21 cellular contexts compared by ENCODE assay signal in the genomic region with DNA sequence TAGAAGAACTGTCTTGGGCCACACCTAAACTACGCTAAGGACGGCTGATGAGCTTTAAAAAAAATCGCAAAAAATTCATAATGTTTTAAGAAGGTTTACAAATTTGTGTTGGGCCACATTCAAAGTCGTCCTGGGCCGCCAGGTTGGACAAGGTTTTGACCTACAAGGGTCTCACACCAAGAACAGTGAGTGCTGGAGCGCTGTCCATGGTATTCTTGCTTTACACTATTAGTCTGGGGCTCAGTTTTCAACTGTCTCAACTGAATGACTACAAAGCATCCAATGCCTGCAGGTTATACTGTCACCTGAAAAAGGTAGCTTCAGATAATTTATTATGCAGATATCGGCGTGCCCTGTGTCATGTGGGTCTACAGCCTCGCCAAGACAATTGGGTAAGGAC. TPM values are rescaled to one million over a fixed set of nuclear protein-coding genes. Genes with fewer than 3 reads are reported as not detected.
A peak's percentile ranks its signal among the peaks of the same experiment; 100 is the strongest.
DNase-seq lines count a peak whose midpoint lies in the region; ATAC-seq and TF ChIP-seq lines count a peak whose summit lies in the region.
"Had no signal": no experiment of that assay in that cellular context is flagged by ENCODE, and none has a peak within 500 bp of the region (broad histone marks: within the 10 kb centered on the region; RNA-seq: fewer than 3 reads in every experiment).

No MANE protein-coding gene starts in this region.

- H3K36me3 ChIP-seq in brain microvascular endothelial cell (replicated peaks) (no peaks in the 10 kb centered on the region), liver (ENCODE audit: control insufficient read depth in 4 of 4, insufficient read depth in 3 of 4, low read depth in 1 of 4, low read length in 3 of 4) (no peaks in the 10 kb centered on the region)
- H3K36me3 ChIP-seq: adrenal gland had no signal

- DNase-seq in AG04450 (ENCODE audit: low read depth, low spot score): peak; percentile 1
- peak; percentile 21 for DNase-seq in NB4 (ENCODE audit: low read depth)
- peak; percentile 14 for DNase-seq in brain microvascular endothelial cell
- DNase-seq in NCI-H128 (lab: John Stamatoyannopoulos, UW; ENCODE audit: unreplicated experiment): no peak
- no peak for DNase-seq in CD4-positive, alpha-beta T cell
- DNase-seq: activated CD4-positive, alpha-beta T cell treated with anti-CD3 and anti-CD28 coated beads for 48 hours; activated T-cell treated with anti-CD3 and anti-CD28 coated beads, Interleukin-2, amount 50 U/mL, for 24 hours; adrenal gland; mesenchymal stem cell; NCI-H1694; NCI-H2171 treated with DMSO at 0.1 percent for 48 hours; NCI-H524; stimulated activated naive B cell treated with anti-CD40 and anti-IgM and Interleukin-4, amounts not matched to agents 10 μg/mL and 1 μg/mL and 100 μg/mL, for 72 hours; T-helper 17 cell had no signal

- H3K27ac Mint-ChIP-seq in CD4-positive, alpha-beta T cell: no peak overlapping the region
- H3K27ac Mint-ChIP-seq: activated T-cell treated with anti-CD3 and anti-CD28 coated beads, Interleukin-2, amount 50 U/mL, for 24 hours; stimulated activated naive B cell treated with anti-CD40 and anti-IgM and Interleukin-4, amounts not matched to agents 10 μg/mL and 1 μg/mL and 100 μg/mL, for 72 hours; T-helper 17 cell had no signal

- H3K4me3 Mint-ChIP-seq in CD4-positive, alpha-beta T cell: no peak overlapping the region
- H3K4me3 Mint-ChIP-seq: activated T-cell treated with anti-CD3 and anti-CD28 coated beads, Interleukin-2, amount 50 U/mL, for 24 hours; stimulated activated naive B cell treated with anti-CD40 and anti-IgM and Interleukin-4, amounts not matched to agents 10 μg/mL and 1 μg/mL and 100 μg/mL, for 72 hours had no signal

- H3K27me3 ChIP-seq in AG04450 (ENCODE audit: control insufficient read depth, insufficient read depth, low read length): peaks cover 11% of the 10 kb centered on the region
- no peaks in the 10 kb centered on the region for H3K27me3 ChIP-seq in brain microvascular endothelial cell (replicated peaks)
- H3K27me3 ChIP-seq in liver (ENCODE audit: control insufficient read depth in 4 of 4, insufficient read depth in 4 of 4, low read length in 3 of 4): peaks cover 0 to 7% (median 2%) of the 10 kb centered on the region in 4 donors
- peaks cover 43% of the 10 kb centered on the region for H3K27me3 ChIP-seq in CD4-positive, alpha-beta T cell (ENCODE audit: control insufficient read depth, insufficient read depth, low read length)

- peaks cover 5% of the 10 kb centered on the region for H3K4me1 Mint-ChIP-seq in CD4-positive, alpha-beta T cell (ENCODE audit: low read depth)
- H3K4me1 Mint-ChIP-seq: stimulated activated naive B cell treated with anti-CD40 and anti-IgM and Interleukin-4, amounts not matched to agents 10 μg/mL and 1 μg/mL and 100 μg/mL, for 72 hours had no signal

- no peaks in the 10 kb centered on the region for H3K36me3 Mint-ChIP-seq in CD4-positive, alpha-beta T cell (ENCODE audit: low read depth)
- H3K36me3 Mint-ChIP-seq: stimulated activated naive B cell treated with anti-CD40 and anti-IgM and Interleukin-4, amounts not matched to agents 10 μg/mL and 1 μg/mL and 100 μg/mL, for 72 hours had no signal

- H3K9me3 Mint-ChIP-seq in CD4-positive, alpha-beta T cell: no peaks in the 10 kb centered on the region
- H3K9me3 Mint-ChIP-seq: activated T-cell treated with anti-CD3 and anti-CD28 coated beads, Interleukin-2, amount 50 U/mL, for 24 hours; stimulated activated naive B cell treated with anti-CD40 and anti-IgM and Interleukin-4, amounts not matched to agents 10 μg/mL and 1 μg/mL and 100 μg/mL, for 72 hours had no signal

- H3K27me3 Mint-ChIP-seq in CD4-positive, alpha-beta T cell: peaks cover 81% of the 10 kb centered on the region

- CTCF ChIA-PET in AG04450 (lab: Charles Lee): interaction anchor here (2.1 kb wide), 1 partner anchor 23 kb away, joined by 14 read pairs; no protein-coding TSS in a partner anchor
- CTCF ChIA-PET in CD4-positive, alpha-beta T cell (lab: Charles Lee): interaction anchor here (1.5 kb wide), 1 partner anchor 23 kb away, joined by 5 read pairs; no protein-coding TSS in a partner anchor

- TF ChIP-seq POLR2A in NB4 (IDR thresholded peaks at IDR 0.05; ENCODE audit: extremely low read depth, insufficient read length): no peak

- TF ChIP-seq CTCF in AG04450 (IDR thresholded peaks at IDR 0.05; ENCODE audit: low read depth, low read length) (no peak), NB4 (IDR thresholded peaks at IDR 0.05; ENCODE audit: low read depth, low read length) (no peak), brain microvascular endothelial cell (IDR thresholded peaks at IDR 0.05; ENCODE audit: low read depth, low read length, missing control alignments) (no peak), liver (IDR thresholded peaks at IDR 0.05; ENCODE audit: low read depth, low read length, missing input control) (no peak)
- no peak for TF ChIP-seq CTCF in CD4-positive, alpha-beta T cell (IDR thresholded peaks at IDR 0.05)

- TF ChIP-seq RAD21 in liver (IDR thresholded peaks at IDR 0.05): no peak

- H3K27ac ChIP-seq in AG04450 (ENCODE audit: low read depth, low read length) (no peak overlapping the region), brain microvascular endothelial cell (no peak overlapping the region), liver (ENCODE audit: low read depth in 1 of 2, low read length in 2 of 2) (no peak overlapping the region)
- H3K27ac ChIP-seq in CD4-positive, alpha-beta T cell (ENCODE audit: low read depth, low read length): no peak overlapping the region
- H3K27ac ChIP-seq: adrenal gland, C4-2B, KMS-11, SJSA1 had no signal

- intact Hi-C loops in CD4-positive, alpha-beta T cell (cut with DNase I, micrococcal nuclease): no loop called here

- POLR2A ChIA-PET in AG04450 (lab: Yijun Ruan, JAX): interaction anchor here (1.2 kb wide), 1 partner anchor 41 kb away, joined by 3 read pairs; a partner anchor contains a TSS
- POLR2A ChIA-PET in CD4-positive, alpha-beta T cell (lab: Charles Lee): no interaction called here

- H3K9me3 ChIP-seq in AG04450 (ENCODE audit: control insufficient read depth, insufficient read depth, low read length) (no peaks in the 10 kb centered on the region; the same call in 1 of the 2 replicates), liver (ENCODE audit: control insufficient read depth in 4 of 4, low read length in 3 of 4) (no peaks in the 10 kb centered on the region)
- H3K9me3 ChIP-seq in CD4-positive, alpha-beta T cell (ENCODE audit: control insufficient read depth, low read length): no peaks in the 10 kb centered on the region
- H3K9me3 ChIP-seq: adrenal gland, SJSA1 had no signal

- H3K4me3 ChIP-seq in AG04450 (ENCODE audit: low read depth, low read length) (no peak overlapping the region), NB4 (ENCODE audit: low read depth, low read length) (no peak overlapping the region), brain microvascular endothelial cell (ENCODE audit: low read depth, low read length) (no peak overlapping the region), liver (ENCODE audit: low read depth in 1 of 3, low read length in 3 of 3) (no peak overlapping the region)
- H3K4me3 ChIP-seq: adrenal gland, SJSA1 had no signal

- in situ Hi-C loops in brain microvascular endothelial cell (cut with HindIII; ENCODE audit: low pct_ligation_motif_present, low sequenced_read_pairs): no loop called here

- ATAC-seq in GM18870 (IDR thresholded peaks at IDR 0.05; ENCODE audit: unreplicated experiment) (no peak), GM21619 (IDR thresholded peaks at IDR 0.05; ENCODE audit: unreplicated experiment) (no peak)
- no peak for ATAC-seq in CD4-positive, alpha-beta T cell (ENCODE audit: poor library complexity)
- ATAC-seq: stimulated activated naive B cell treated with anti-CD40 and anti-IgM and Interleukin-4, amounts not matched to agents 10 μg/mL and 1 μg/mL and 100 μg/mL, for 72 hours; T-helper 17 cell had no signal

- 71% methylated on average over 9 of the region's 9 CpGs for WGBS in liver

- peaks cover 4 to 10% (median 7%) of the 10 kb centered on the region in 4 donors for H3K4me1 ChIP-seq in liver (ENCODE audit: control insufficient read depth in 4 of 4, insufficient read depth in 4 of 4, low read length in 3 of 4)

- no peak overlapping the region for H3K9ac ChIP-seq in liver (ENCODE audit: low read depth in 1 of 2, low read length in 2 of 2)
- H3K9ac ChIP-seq: KMS-11 had no signal

TF ChIP-seq in liver, 16 proteins besides CTCF, POLR2A, EP300 and RAD21:
- TF ChIP-seq, protein P1, sequence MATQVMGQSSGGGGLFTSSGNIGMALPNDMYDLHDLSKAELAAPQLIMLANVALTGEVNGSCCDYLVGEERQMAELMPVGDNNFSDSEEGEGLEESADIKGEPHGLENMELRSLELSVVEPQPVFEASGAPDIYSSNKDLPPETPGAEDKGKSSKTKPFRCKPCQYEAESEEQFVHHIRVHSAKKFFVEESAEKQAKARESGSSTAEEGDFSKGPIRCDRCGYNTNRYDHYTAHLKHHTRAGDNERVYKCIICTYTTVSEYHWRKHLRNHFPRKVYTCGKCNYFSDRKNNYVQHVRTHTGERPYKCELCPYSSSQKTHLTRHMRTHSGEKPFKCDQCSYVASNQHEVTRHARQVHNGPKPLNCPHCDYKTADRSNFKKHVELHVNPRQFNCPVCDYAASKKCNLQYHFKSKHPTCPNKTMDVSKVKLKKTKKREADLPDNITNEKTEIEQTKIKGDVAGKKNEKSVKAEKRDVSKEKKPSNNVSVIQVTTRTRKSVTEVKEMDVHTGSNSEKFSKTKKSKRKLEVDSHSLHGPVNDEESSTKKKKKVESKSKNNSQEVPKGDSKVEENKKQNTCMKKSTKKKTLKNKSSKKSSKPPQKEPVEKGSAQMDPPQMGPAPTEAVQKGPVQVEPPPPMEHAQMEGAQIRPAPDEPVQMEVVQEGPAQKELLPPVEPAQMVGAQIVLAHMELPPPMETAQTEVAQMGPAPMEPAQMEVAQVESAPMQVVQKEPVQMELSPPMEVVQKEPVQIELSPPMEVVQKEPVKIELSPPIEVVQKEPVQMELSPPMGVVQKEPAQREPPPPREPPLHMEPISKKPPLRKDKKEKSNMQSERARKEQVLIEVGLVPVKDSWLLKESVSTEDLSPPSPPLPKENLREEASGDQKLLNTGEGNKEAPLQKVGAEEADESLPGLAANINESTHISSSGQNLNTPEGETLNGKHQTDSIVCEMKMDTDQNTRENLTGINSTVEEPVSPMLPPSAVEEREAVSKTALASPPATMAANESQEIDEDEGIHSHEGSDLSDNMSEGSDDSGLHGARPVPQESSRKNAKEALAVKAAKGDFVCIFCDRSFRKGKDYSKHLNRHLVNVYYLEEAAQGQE (IDR thresholded peaks at IDR 0.05): peak; percentile 77
- no peak for TF ChIP-seq FOXA1 (IDR thresholded peaks at IDR 0.05)

RNA-seq across cellular contexts. Expression of a gene that starts 3.7 kb away (rescaled TPM):
- polyA plus RNA-seq in AG04450 (2011; rRNA removed) (7.0 and 8.4 TPM in 2 replicates), liver (under 1 TPM in 1 of 2 donors, not detected in 1; 0.14 TPM)
- 3.9 and 4.6 TPM in 2 replicates for polyA minus RNA-seq in AG04450 (2011; rRNA and poly(A)+ RNA removed)
- total RNA-seq in liver: under 1 TPM in 1 of 2 donors, not detected in 1; under 0.01 TPM
- total RNA-seq in CD4-positive, alpha-beta T cell: not detected
- total RNA-seq: HT-29, T-helper 17 cell had no signal

RNA-seq across cellular contexts. Expression of a gene that starts 40.9 kb away (rescaled TPM):
- 8.5 and 11.0 TPM in 2 replicates for polyA plus RNA-seq in AG04450 (2011; rRNA removed)
- 1.6 and 4.0 TPM in 2 replicates for polyA minus RNA-seq in AG04450 (2011; rRNA and poly(A)+ RNA removed)
- total RNA-seq in liver: 1 to 10 TPM; 3.8 to 7.1 TPM
- polyA plus RNA-seq in liver: 1 to 10 TPM; 8.8 to 9.4 TPM
- total RNA-seq in CD4-positive, alpha-beta T cell: 1 to 10 TPM; 1.8 to 2.2 TPM

Comparison
In these comparisons a context has a peak if more than half of its experiments do, and no peak if none do; other contexts are left out.
1. DNase-seq: peak in AG04450 (single experiment), NB4 (single experiment) and brain microvascular endothelial cell (single experiment); none in NCI-H128 (single experiment) and CD4-positive, alpha-beta T cell (0 of 10).